ENCODE assay signal across 19 cellular contexts in genomic region chr2:229081411-229081810, GRCh38.
DNase-seq lines count a peak whose midpoint lies in the region.
"Had no signal": no experiment of that assay in that cellular context is flagged by ENCODE, and none has a peak within 500 bp of the region (broad histone marks: within the 10 kb centered on the region; RNA-seq: fewer than 3 reads in every experiment).

No MANE protein-coding gene starts in this region.

- DNase-seq in EH (ENCODE audit: low read depth) (peak; percentile 15), NCI-H2029 treated with DMSO at 0.1 percent for 48 hours (lab: John Stamatoyannopoulos, UW) (peak; percentile 47), epidermal melanocyte (ENCODE audit: insufficient read length, low spot score) (peak; percentile 18), pons (ENCODE audit: low spot score) (peak; percentile 10), COLO829 (ENCODE audit: low spot score) (no peak), activated gamma-delta T cell (lab: John Stamatoyannopoulos, UW) (no peak)
- no peak for DNase-seq in stimulated activated CD8-positive, alpha-beta memory T cell treated with anti-CD3 and anti-CD28 coated beads, Interleukin-4, amount 100 ng/mL, for 48 hours
- DNase-seq: activated CD4-positive, alpha-beta T cell treated with anti-CD3 and anti-CD28 coated beads for 36 hours; activated naive CD4-positive, alpha-beta T cell treated with anti-CD3 and anti-CD28 coated beads for 36 hours; activated T-cell treated with anti-CD3 and anti-CD28 coated beads, Interleukin-2, amount 50 U/mL, for 4 hours; amygdala; CD8-positive, alpha-beta T cell; GM23248; heart right ventricle; left ventricle myocardium superior; NCI-H1436; NCI-H82; Right ventricle myocardium superior; uterus had no signal

Comparison
In these comparisons a context has a peak if more than half of its experiments do, and no peak if none do; other contexts are left out.
1. DNase-seq: peak in EH (single experiment), NCI-H2029 treated with DMSO at 0.1 percent for 48 hours (single experiment), epidermal melanocyte (single experiment) and pons (single experiment); none in COLO829 (single experiment), stimulated activated CD8-positive, alpha-beta memory T cell treated with anti-CD3 and anti-CD28 coated beads, Interleukin-4, amount 100 ng/mL, for 48 hours (single experiment) and activated gamma-delta T cell (single experiment).